In the genomic region with DNA sequence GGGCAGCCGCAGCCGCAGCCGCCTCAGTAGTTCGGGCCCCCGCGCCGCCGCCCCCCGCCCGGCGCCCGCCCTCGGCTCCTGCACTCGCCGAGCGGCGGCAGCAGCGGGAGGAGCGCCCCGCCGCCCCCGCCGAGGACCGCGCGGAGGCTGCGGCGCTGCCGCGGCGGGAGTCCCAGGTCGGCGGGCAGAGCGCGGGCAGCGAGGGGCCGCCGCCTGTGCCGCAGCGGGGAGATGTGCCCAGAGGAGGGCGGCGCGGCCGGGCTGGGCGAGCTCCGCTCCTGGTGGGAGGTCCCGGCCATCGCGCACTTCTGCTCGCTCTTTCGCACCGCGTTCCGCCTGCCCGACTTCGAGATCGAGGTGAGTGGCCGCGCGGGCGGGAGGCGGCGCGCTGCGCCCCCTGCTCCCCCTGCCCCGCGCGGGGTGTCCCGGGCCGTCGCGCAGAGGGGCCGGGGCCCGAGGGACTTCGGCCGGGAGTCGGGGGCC, we compare ENCODE assay signal across 8 cellular contexts. TPM values are rescaled to one million over a fixed set of nuclear protein-coding genes. Genes with fewer than 3 reads are reported as not detected.
DNase-seq lines count a peak whose midpoint lies in the region; ATAC-seq, FAIRE-seq and TF ChIP-seq lines count a peak whose summit lies in the region.

No MANE protein-coding gene starts in this region.

- no peaks in the 10 kb centered on the region for H3K9me3 ChIP-seq in CD4-positive, alpha-beta T cell (ENCODE audit: control insufficient read depth, low read length)
- H3K9me3 ChIP-seq in HUES6 (ENCODE audit: control insufficient read depth, insufficient read depth, low read depth, low read length): no peaks in the 10 kb centered on the region
- no peaks in the 10 kb centered on the region for H3K9me3 ChIP-seq in kidney (ENCODE audit: control insufficient read depth in 1 of 2, low read length in 2 of 2)

- H3K27ac ChIP-seq in CD4-positive, alpha-beta T cell (ENCODE audit: low read depth, low read length): no peak overlapping the region
- H3K27ac ChIP-seq in HUES6 (ENCODE audit: low read depth, low read length) (peak overlapping the region; percentile 96), kidney (ENCODE audit: low read depth in 2 of 2, low read length in 2 of 2) (no peak overlapping the region)

- ATAC-seq in CD4-positive, alpha-beta T cell (ENCODE audit: poor library complexity): peak; percentile 43
- ATAC-seq in activated naive CD4-positive, alpha-beta T cell treated with anti-CD3 and anti-CD28 coated beads, Interleukin-2, amount 50 U/mL, for 72 hours: peak; percentile 41 to 55

- FAIRE-seq in kidney (lab: Jason Lieb, UNC) (no peak), GM12892 (lab: Jason Lieb, UNC) (no peak)

- TF ChIP-seq CTCF in CD4-positive, alpha-beta T cell (IDR thresholded peaks at IDR 0.05): no peak
- TF ChIP-seq CTCF in kidney (IDR thresholded peaks at IDR 0.05; ENCODE audit: borderline replicate concordance, extremely low read depth, insufficient read depth): no peak

- peaks cover 74% of the 10 kb centered on the region for H3K27me3 Mint-ChIP-seq in CD4-positive, alpha-beta T cell

- peaks cover 29% of the 10 kb centered on the region for H3K4me1 Mint-ChIP-seq in CD4-positive, alpha-beta T cell (ENCODE audit: low read depth)

- no peak overlapping the region for H3K27ac Mint-ChIP-seq in CD4-positive, alpha-beta T cell
- H3K27ac Mint-ChIP-seq in activated naive CD4-positive, alpha-beta T cell treated with anti-CD3 and anti-CD28 coated beads, Interleukin-2, amount 50 U/mL, for 72 hours: no peak overlapping the region

- CTCF ChIA-PET in CD4-positive, alpha-beta T cell (lab: Charles Lee): no interaction called here

- TF ChIP-seq POLR2A in GM12892 (IDR thresholded peaks at IDR 0.05; ENCODE audit: low read depth, low read length): no peak

- intact Hi-C loops in CD4-positive, alpha-beta T cell (cut with DNase I, micrococcal nuclease): loop anchor here (5.0 to 10.0 kb wide), 6 partner anchors 55 to 292 kb away; a partner anchor contains a TSS
- intact Hi-C loops in kidney (cut with DNase I): no loop called here

- no peaks in the 10 kb centered on the region for H3K9me3 Mint-ChIP-seq in CD4-positive, alpha-beta T cell
- H3K9me3 Mint-ChIP-seq in activated naive CD4-positive, alpha-beta T cell treated with anti-CD3 and anti-CD28 coated beads, Interleukin-2, amount 50 U/mL, for 72 hours: no peaks in the 10 kb centered on the region

- peak overlapping the region; percentile 83 for H3K4me3 ChIP-seq in HUES6 (ENCODE audit: low read depth, low read length)
- H3K4me3 ChIP-seq in kidney (ENCODE audit: low read length in 2 of 2): no peak overlapping the region

- H3K36me3 Mint-ChIP-seq in CD4-positive, alpha-beta T cell (ENCODE audit: low read depth): no peaks in the 10 kb centered on the region
- peaks cover 0 to 12% of the 10 kb centered on the region in 2 donors for H3K36me3 Mint-ChIP-seq in activated naive CD4-positive, alpha-beta T cell treated with anti-CD3 and anti-CD28 coated beads, Interleukin-2, amount 50 U/mL, for 72 hours

- H3K9ac ChIP-seq in HUES6 (ENCODE audit: low read length) (peak overlapping the region; percentile 91), kidney (ENCODE audit: low read length in 2 of 2) (no peak overlapping the region)

- H3K4me1 ChIP-seq in HUES6 (ENCODE audit: control insufficient read depth, insufficient read depth, low read length) (peaks cover 37% of the 10 kb centered on the region), kidney (ENCODE audit: control insufficient read depth in 1 of 2, insufficient read depth in 1 of 2, low read depth in 1 of 2, low read length in 2 of 2) (no peaks in the 10 kb centered on the region)

- no peak overlapping the region for H3K4me3 Mint-ChIP-seq in CD4-positive, alpha-beta T cell

- H3K36me3 ChIP-seq in HUES6 (ENCODE audit: control insufficient read depth, insufficient read depth, low read length) (no peaks in the 10 kb centered on the region), kidney (ENCODE audit: control insufficient read depth in 1 of 2, insufficient read depth in 2 of 2, low read length in 2 of 2) (no peaks in the 10 kb centered on the region)

- peak in 4 of 10 experiments; percentile 3 to 33 (median 7) for DNase-seq in CD4-positive, alpha-beta T cell
- DNase-seq in activated naive CD4-positive, alpha-beta T cell treated with anti-CD3 and anti-CD28 coated beads, Interleukin-2, amount 50 U/mL, for 72 hours (ENCODE audit: low spot score in 2 of 2): peak in 1 of 2 donors; percentile 36
- peak; percentile 74 for DNase-seq in kidney
- DNase-seq in stimulated activated CD4-positive, alpha-beta T cell treated with anti-CD3 and anti-CD28 coated beads, Interleukin-4, amount 100 ng/mL, for 24 hours: peak; percentile 11
- no peak for DNase-seq in epidermal melanocyte (ENCODE audit: insufficient read length, low spot score)
- no peak for DNase-seq in GM12892 (ENCODE audit: insufficient read length)
- no peak for DNase-seq in COR-L47 (lab: John Stamatoyannopoulos, UW)

- peaks cover 64% of the 10 kb centered on the region for H3K27me3 ChIP-seq in CD4-positive, alpha-beta T cell (ENCODE audit: control insufficient read depth, insufficient read depth, low read length)
- no peaks in the 10 kb centered on the region for H3K27me3 ChIP-seq in HUES6 (ENCODE audit: control insufficient read depth, insufficient read depth, low read length)

- POLR2A ChIA-PET in CD4-positive, alpha-beta T cell (lab: Charles Lee): no interaction called here

RNA-seq across cellular contexts. Expression of a gene that starts 0.3 kb away (rescaled TPM):
- total RNA-seq in CD4-positive, alpha-beta T cell: not detected
- total RNA-seq in activated naive CD4-positive, alpha-beta T cell treated with anti-CD3 and anti-CD28 coated beads, Interleukin-2, amount 50 U/mL, for 72 hours: under 1 TPM in 1 of 2 donors, not detected in 1; 0.18 TPM
- 3.4 TPM for total RNA-seq in kidney
- 0.58 TPM for polyA plus RNA-seq in kidney (ENCODE audit: insufficient read depth, low read depth, low replicate concordance)
- 0.11 TPM for polyA plus RNA-seq in GM12892 (2012; ENCODE audit: missing spikeins)

Comparison
In these comparisons a context has a peak if more than half of its experiments do, and no peak if none do; other contexts are left out.
1. DNase-seq: peak in kidney (single experiment) and stimulated activated CD4-positive, alpha-beta T cell treated with anti-CD3 and anti-CD28 coated beads, Interleukin-4, amount 100 ng/mL, for 24 hours (single experiment); none in epidermal melanocyte (single experiment), GM12892 (single experiment) and COR-L47 (single experiment).